21 cellular contexts compared by ENCODE assay signal in the genomic region with DNA sequence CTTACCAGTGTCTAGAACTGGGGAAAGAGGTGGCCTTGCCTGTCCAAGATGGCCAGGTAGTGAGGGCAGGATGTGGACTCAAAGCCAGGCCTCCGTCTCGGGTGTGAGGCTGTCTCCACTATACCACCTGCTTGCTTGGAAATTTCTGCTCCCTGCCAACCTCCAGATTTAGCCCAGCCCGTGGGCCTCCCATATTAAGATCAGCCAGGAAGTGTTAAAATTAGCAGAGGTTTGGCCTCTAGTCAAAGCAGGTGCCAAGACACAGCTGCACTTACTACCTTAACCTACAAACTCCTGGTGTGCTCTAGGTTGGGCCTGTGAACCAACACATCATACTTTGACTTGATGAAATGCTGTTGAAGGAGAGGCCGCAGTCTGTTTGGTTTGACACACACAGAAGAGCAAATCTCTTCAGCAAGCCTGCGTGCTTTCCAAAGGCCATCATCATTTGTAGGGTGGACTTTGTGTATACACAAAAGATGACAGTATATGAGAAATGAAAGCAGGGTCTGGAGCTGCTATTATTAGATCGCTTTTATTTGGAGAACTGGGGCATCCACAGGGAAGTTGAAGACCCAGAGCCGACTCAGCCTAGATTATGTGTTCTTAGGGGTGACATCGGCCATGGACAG.
DNase-seq lines count a peak whose midpoint lies in the region; ATAC-seq and TF ChIP-seq lines count a peak whose summit lies in the region.
"Had no signal": no experiment of that assay in that cellular context is flagged by ENCODE, and none has a peak within 500 bp of the region (broad histone marks: within the 10 kb centered on the region; RNA-seq: fewer than 3 reads in every experiment).

No MANE protein-coding gene starts in this region.

- no peak for TF ChIP-seq POLR2A in sigmoid colon (IDR thresholded peaks at IDR 0.05)
- no peak for TF ChIP-seq POLR2A in suprapubic skin (IDR thresholded peaks at IDR 0.05)

- H4K20me1 ChIP-seq in DND-41 (ENCODE audit: insufficient read depth, low read length), result no peaks in the 10 kb centered on the region

- H3K9ac ChIP-seq in DND-41 (ENCODE audit: low read depth, low read length), result no peak overlapping the region
- H3K9ac ChIP-seq: GM23248, KMS-11 had no signal

- no peaks in the 10 kb centered on the region for H3K79me2 ChIP-seq in DND-41 (ENCODE audit: insufficient read depth, low read length)

- no peak for TF ChIP-seq CTCF in DND-41 (IDR thresholded peaks at IDR 0.05; ENCODE audit: borderline replicate concordance, extremely low read depth, low read length, poor library complexity, severe bottlenecking)
- TF ChIP-seq CTCF in RWPE2 (IDR thresholded peaks at IDR 0.05; ENCODE audit: poor library complexity, severe bottlenecking), result no peak
- no peak for TF ChIP-seq CTCF in left ventricle myocardium inferior (IDR thresholded peaks at IDR 0.05; ENCODE audit: borderline replicate concordance)
- no peak for TF ChIP-seq CTCF in sigmoid colon (IDR thresholded peaks at IDR 0.05)
- TF ChIP-seq CTCF in suprapubic skin (IDR thresholded peaks at IDR 0.05), result no peak

- ATAC-seq in DND-41 (ENCODE audit: insufficient read depth, low read depth) (peak; percentile 37; the same call in 1 of the 3 replicates), RWPE2 (ENCODE audit: low read depth) (no peak)
- ATAC-seq: WTC11 had no signal

- H3K27me3 ChIP-seq in DND-41 (ENCODE audit: insufficient read depth, low read length, poor library complexity) (no peaks in the 10 kb centered on the region), RWPE2 (ENCODE audit: insufficient read depth, poor library complexity, severe bottlenecking) (no peaks in the 10 kb centered on the region), left ventricle myocardium inferior (ENCODE audit: low read depth) (no peaks in the 10 kb centered on the region), sigmoid colon (no peaks in the 10 kb centered on the region), suprapubic skin (no peaks in the 10 kb centered on the region)

- H2AFZ ChIP-seq in DND-41 (ENCODE audit: low read depth, low read length), result no peak overlapping the region
- H2AFZ ChIP-seq: GM23248 had no signal

- H3K4me1 ChIP-seq in DND-41 (ENCODE audit: insufficient read depth, low read length) (no peaks in the 10 kb centered on the region), RWPE2 (ENCODE audit: insufficient read depth, poor library complexity, severe bottlenecking) (peaks cover 2% of the 10 kb centered on the region), left ventricle myocardium inferior (peaks cover 40% of the 10 kb centered on the region), sigmoid colon (peaks cover 0 to 16% (median 13%) of the 10 kb centered on the region in 4 donors), suprapubic skin (no peaks in the 10 kb centered on the region)

- H3K4me3 Mint-ChIP-seq in activated CD4-positive, alpha-beta memory T cell treated with anti-CD3 and anti-CD28 coated beads for 36 hours, result no peak overlapping the region
- H3K4me3 Mint-ChIP-seq: activated naive CD4-positive, alpha-beta T cell treated with anti-CD3 and anti-CD28 coated beads, Interleukin-2, amount 50 U/mL, for 24 hours; nephron; T-helper 1 cell treated with Interleukin-12 subunit alpha and Interleukin-12 subunit beta and Interleukin-4 antibody, amounts not matched to agents 30 μg/mL and 1 μg/mL, for 36 hours; WTC11 had no signal

- intact Hi-C loops in left ventricle myocardium inferior (cut with micrococcal nuclease) (no loop called here), sigmoid colon (cut with DNase I) (no loop called here)
- intact Hi-C loops in activated CD4-positive, alpha-beta memory T cell treated with anti-CD3 and anti-CD28 coated beads for 36 hours (cut with micrococcal nuclease), result no loop called here

- WGBS in sigmoid colon, 2 donors, result 55 to 62% methylated on average over 8 of the region's 8 CpGs
- 67% methylated on average over 8 of the region's 8 CpGs for WGBS in suprapubic skin

- H3K9me3 Mint-ChIP-seq in activated CD4-positive, alpha-beta memory T cell treated with anti-CD3 and anti-CD28 coated beads for 36 hours, result no peaks in the 10 kb centered on the region
- H3K9me3 Mint-ChIP-seq: activated naive CD4-positive, alpha-beta T cell treated with anti-CD3 and anti-CD28 coated beads, Interleukin-2, amount 50 U/mL, for 24 hours; T-helper 1 cell treated with Interleukin-12 subunit alpha and Interleukin-12 subunit beta and Interleukin-4 antibody, amounts not matched to agents 30 μg/mL and 1 μg/mL, for 36 hours; WTC11 had no signal

- no peak for DNase-seq in DND-41
- DNase-seq in RWPE2 (ENCODE audit: low spot score), result peak; percentile 11
- DNase-seq in left ventricle myocardium inferior, result no peak
- DNase-seq in sigmoid colon, result no peak
- DNase-seq in stimulated activated CD4-positive, alpha-beta T cell treated with anti-CD3 and anti-CD28 coated beads, Interleukin-4, amount 100 ng/mL, for 1 hour, result no peak
- no peak for DNase-seq in SW 1271 (lab: John Stamatoyannopoulos, UW)
- no peak for DNase-seq in activated CD4-positive, alpha-beta memory T cell treated with anti-CD3 and anti-CD28 coated beads for 36 hours
- no peak for DNase-seq in suprapubic skin (ENCODE audit: low spot score in 2 of 2)
- DNase-seq: activated T-cell treated with anti-CD3 and anti-CD28 coated beads, Interleukin-2, amount 50 U/mL, for 48 hours; GM23248; mesendoderm; NCI-H1048; NCI-H2029; NCI-H510A; stimulated activated CD8-positive, alpha-beta memory T cell treated with anti-CD3 and anti-CD28 coated beads, Interleukin-4, amount 100 ng/mL, for 48 hours; substantia nigra had no signal

- no peak overlapping the region for H3K27ac Mint-ChIP-seq in activated CD4-positive, alpha-beta memory T cell treated with anti-CD3 and anti-CD28 coated beads for 36 hours
- H3K27ac Mint-ChIP-seq: activated naive CD4-positive, alpha-beta T cell treated with anti-CD3 and anti-CD28 coated beads, Interleukin-2, amount 50 U/mL, for 24 hours; nephron; T-helper 1 cell treated with Interleukin-12 subunit alpha and Interleukin-12 subunit beta and Interleukin-4 antibody, amounts not matched to agents 30 μg/mL and 1 μg/mL, for 36 hours; WTC11 had no signal

- H3K27ac ChIP-seq in DND-41 (ENCODE audit: low read length), result no peak overlapping the region
- H3K27ac ChIP-seq in RWPE2 (ENCODE audit: poor library complexity, severe bottlenecking), result no peak overlapping the region
- H3K27ac ChIP-seq in left ventricle myocardium inferior (replicated peaks), result peak overlapping the region; percentile 79
- H3K27ac ChIP-seq in sigmoid colon, result peak overlapping the region; percentile 1 to 63 (median 52)
- no peak overlapping the region for H3K27ac ChIP-seq in suprapubic skin
- H3K27ac ChIP-seq: GM23248, KMS-11 had no signal

- no peaks in the 10 kb centered on the region for H3K36me3 Mint-ChIP-seq in activated CD4-positive, alpha-beta memory T cell treated with anti-CD3 and anti-CD28 coated beads for 36 hours

- peaks cover 8% of the 10 kb centered on the region for H3K36me3 ChIP-seq in DND-41 (ENCODE audit: insufficient read depth, low read length)
- H3K36me3 ChIP-seq in RWPE2 (ENCODE audit: low read depth), result no peaks in the 10 kb centered on the region
- H3K36me3 ChIP-seq in left ventricle myocardium inferior, result peaks cover 7% of the 10 kb centered on the region
- H3K36me3 ChIP-seq in sigmoid colon, result peaks cover 0 to 13% (median 2%) of the 10 kb centered on the region in 4 donors
- peaks cover 5% of the 10 kb centered on the region for H3K36me3 ChIP-seq in suprapubic skin

- H3K4me2 ChIP-seq in DND-41 (ENCODE audit: insufficient read depth, low read length), result no peak overlapping the region
- H3K4me2 ChIP-seq: KMS-11 had no signal

- H3K4me1 Mint-ChIP-seq in activated CD4-positive, alpha-beta memory T cell treated with anti-CD3 and anti-CD28 coated beads for 36 hours (ENCODE audit: low read depth), result no peaks in the 10 kb centered on the region
- H3K4me1 Mint-ChIP-seq: activated naive CD4-positive, alpha-beta T cell treated with anti-CD3 and anti-CD28 coated beads, Interleukin-2, amount 50 U/mL, for 24 hours had no signal

- H3K9me3 ChIP-seq in DND-41 (ENCODE audit: insufficient read depth, low read length, severe bottlenecking) (no peaks in the 10 kb centered on the region), RWPE2 (ENCODE audit: severe bottlenecking) (peaks cover 2% of the 10 kb centered on the region), left ventricle myocardium inferior (replicated peaks) (no peaks in the 10 kb centered on the region), sigmoid colon (no peaks in the 10 kb centered on the region), suprapubic skin (no peaks in the 10 kb centered on the region)

- H3K27me3 Mint-ChIP-seq in activated CD4-positive, alpha-beta memory T cell treated with anti-CD3 and anti-CD28 coated beads for 36 hours, result no peaks in the 10 kb centered on the region
- H3K27me3 Mint-ChIP-seq: activated naive CD4-positive, alpha-beta T cell treated with anti-CD3 and anti-CD28 coated beads, Interleukin-2, amount 50 U/mL, for 24 hours had no signal

- POLR2A ChIA-PET in activated CD4-positive, alpha-beta memory T cell treated with anti-CD3 and anti-CD28 coated beads for 36 hours (lab: Charles Lee), result interaction anchor here (0.9 kb wide), 1 partner anchor 17 kb away, joined by 4 read pairs; no protein-coding TSS in a partner anchor

- no peak for TF ChIP-seq EP300 in sigmoid colon (IDR thresholded peaks at IDR 0.05)
- no peak for TF ChIP-seq EP300 in suprapubic skin (IDR thresholded peaks at IDR 0.05)

- H3K4me3 ChIP-seq in DND-41 (ENCODE audit: low read depth in 1 of 2, low read length in 2 of 2) (no peak overlapping the region), RWPE2 (ENCODE audit: severe bottlenecking) (no peak overlapping the region), left ventricle myocardium inferior (no peak overlapping the region), sigmoid colon (no peak overlapping the region), suprapubic skin (no peak overlapping the region)
- H3K4me3 ChIP-seq: GM23248 had no signal

- CTCF ChIA-PET in activated CD4-positive, alpha-beta memory T cell treated with anti-CD3 and anti-CD28 coated beads for 36 hours (lab: Charles Lee), result no interaction called here

Comparison
In these comparisons a context has a peak if more than half of its experiments do, and no peak if none do; other contexts are left out.
1. H3K27ac ChIP-seq: peak in left ventricle myocardium inferior (single experiment) and sigmoid colon (4 of 4); none in DND-41 (single experiment), RWPE2 (single experiment) and suprapubic skin (single experiment).